ENCODE assay signal across 1 cellular context in genomic region chr13:93226065-93226622, GRCh38.
TF ChIP-seq lines count a peak whose summit lies in the region.

No MANE protein-coding gene starts in this region.

TF ChIP-seq in A549, 52 proteins besides CTCF, POLR2A, EP300 and RAD21 (continued from another document):
- TF ChIP-seq REST (IDR thresholded peaks at IDR 0.05) (no peak), CEBPB (IDR thresholded peaks at IDR 0.05) (no peak), MAZ (IDR thresholded peaks at IDR 0.05; ENCODE audit: borderline replicate concordance, low read depth, low read length) (no peak), PHF8 (IDR thresholded peaks at IDR 0.05; ENCODE audit: borderline replicate concordance, low read depth) (no peak), SMC3 (IDR thresholded peaks at IDR 0.05) (no peak), FOXS1 (CRISPR knock-in tag; IDR thresholded peaks at IDR 0.05) (no peak), JUN (IDR thresholded peaks at IDR 0.05) (no peak), BHLHE40 (IDR thresholded peaks at IDR 0.05; ENCODE audit: low read depth, low read length) (no peak)
TF ChIP-seq in A549: peak in this region for 0.
